ENCODE assay signal across 1 cellular context in the genomic region with DNA sequence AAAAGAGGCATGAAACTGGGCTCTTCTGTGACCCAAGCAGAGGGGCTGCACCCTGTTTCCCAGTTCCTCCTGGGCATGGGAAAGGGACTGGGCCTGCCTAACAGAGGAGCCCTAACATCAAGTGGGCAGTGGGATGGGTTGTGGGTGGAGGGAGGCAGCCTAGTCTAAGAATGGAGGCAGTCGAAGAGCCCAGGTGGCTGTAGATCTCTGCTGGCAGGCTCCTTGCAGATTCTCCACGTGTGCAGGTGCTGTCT.
TF ChIP-seq lines count a peak whose summit lies in the region.

No MANE protein-coding gene starts in this region.

TF ChIP-seq in IMR-90, 13 proteins besides CTCF, POLR2A, EP300 and RAD21 (continued from another document):
- no peak for TF ChIP-seq FOS (IDR thresholded peaks at IDR 0.05; ENCODE audit: low read depth, low read length)
- TF ChIP-seq CHD1 (IDR thresholded peaks at IDR 0.05; ENCODE audit: low read depth, low read length), result no peak
- TF ChIP-seq NFE2L2 (IDR thresholded peaks at IDR 0.05; ENCODE audit: low read depth, low read length), result no peak
